Comparison of ENCODE assay signal across 17 cellular contexts in genomic region chr4:185748901-185749390, GRCh38.
A peak's percentile ranks its signal among the peaks of the same experiment; 100 is the strongest.
DNase-seq lines count a peak whose midpoint lies in the region; ATAC-seq and TF ChIP-seq lines count a peak whose summit lies in the region.
"Had no signal": no experiment of that assay in that cellular context is flagged by ENCODE, and none has a peak within 500 bp of the region (broad histone marks: within the 10 kb centered on the region; RNA-seq: fewer than 3 reads in every experiment).

No MANE protein-coding gene starts in this region.

- peaks cover 24% of the 10 kb centered on the region for H3K4me1 Mint-ChIP-seq in glutamatergic neuron (ENCODE audit: low read depth, unreplicated experiment)
- H3K4me1 Mint-ChIP-seq: B cell had no signal

- H3K4me3 ChIP-seq in BLaER1 (no peak overlapping the region), rectal smooth muscle tissue (ENCODE audit: low read length) (no peak overlapping the region)

- no peaks in the 10 kb centered on the region for H3K27me3 ChIP-seq in BLaER1
- no peaks in the 10 kb centered on the region for H3K27me3 ChIP-seq in rectal smooth muscle tissue (ENCODE audit: control insufficient read depth, insufficient read depth, low read length)

- H3K27me3 Mint-ChIP-seq in glutamatergic neuron (ENCODE audit: unreplicated experiment) = no peaks in the 10 kb centered on the region

- no peak overlapping the region for H3K27ac ChIP-seq in BLaER1
- peak overlapping the region; percentile 15 for H3K27ac ChIP-seq in rectal smooth muscle tissue (ENCODE audit: low read depth, low read length)
- H3K27ac ChIP-seq: C4-2B had no signal

- DNase-seq in glutamatergic neuron (no peak), left ventricle myocardium superior (no peak), NCI-H1436 (lab: John Stamatoyannopoulos, UW) (no peak), islet precursor cell (no peak), GM19238 (ENCODE audit: insufficient read length, low spot score) (no peak), NOMO-1 treated with DMSO at 0.1 percent for 48 hours (lab: John Stamatoyannopoulos, UW; ENCODE audit: unreplicated experiment) (no peak)
- DNase-seq: ACHN; CD8-positive, alpha-beta T cell; COR-L47; DND-41; GDM1; IMR-90 had no signal

- H3K9ac ChIP-seq in BLaER1 = no peak overlapping the region
- no peak overlapping the region for H3K9ac ChIP-seq in rectal smooth muscle tissue (ENCODE audit: low read length)

- no peaks in the 10 kb centered on the region for H3K9me3 Mint-ChIP-seq in glutamatergic neuron (ENCODE audit: unreplicated experiment)

- peaks cover 51% of the 10 kb centered on the region for H3K4me1 ChIP-seq in BLaER1
- H3K4me1 ChIP-seq in rectal smooth muscle tissue (ENCODE audit: control insufficient read depth, insufficient read depth, low read length) = peaks cover 2% of the 10 kb centered on the region

- peak; percentile 24 for ATAC-seq in left ventricle myocardium superior
- ATAC-seq: CD8-positive, alpha-beta T cell; HCT116 had no signal

- no peaks in the 10 kb centered on the region for H3K36me3 Mint-ChIP-seq in glutamatergic neuron (ENCODE audit: unreplicated experiment)
- H3K36me3 Mint-ChIP-seq: CD8-positive, alpha-beta T cell had no signal

- no peaks in the 10 kb centered on the region for H4K20me1 ChIP-seq in BLaER1

- intact Hi-C loops in left ventricle myocardium superior (cut with micrococcal nuclease) = no loop called here

- TF ChIP-seq CTCF in glutamatergic neuron (IDR thresholded peaks at IDR 0.05; ENCODE audit: partially characterized antibody, unreplicated experiment) = no peak

- no peaks in the 10 kb centered on the region for H3K9me3 ChIP-seq in BLaER1

- H3K4me3 Mint-ChIP-seq in glutamatergic neuron (ENCODE audit: unreplicated experiment) = peak overlapping the region; percentile 8
- H3K4me3 Mint-ChIP-seq: B cell; CD8-positive, alpha-beta T cell had no signal

- H3K36me3 ChIP-seq in BLaER1 (no peaks in the 10 kb centered on the region), rectal smooth muscle tissue (ENCODE audit: control insufficient read depth, insufficient read depth, low read length) (no peaks in the 10 kb centered on the region)

- 0 out of 2 replicates have a peak overlapping the region, but pooled peaks have one; percentile 18 for H3K4me2 ChIP-seq in BLaER1

- H3K27ac Mint-ChIP-seq in glutamatergic neuron (ENCODE audit: unreplicated experiment) = peak overlapping the region; percentile 25
- H3K27ac Mint-ChIP-seq: B cell; CD8-positive, alpha-beta T cell had no signal
